In the genomic region with DNA sequence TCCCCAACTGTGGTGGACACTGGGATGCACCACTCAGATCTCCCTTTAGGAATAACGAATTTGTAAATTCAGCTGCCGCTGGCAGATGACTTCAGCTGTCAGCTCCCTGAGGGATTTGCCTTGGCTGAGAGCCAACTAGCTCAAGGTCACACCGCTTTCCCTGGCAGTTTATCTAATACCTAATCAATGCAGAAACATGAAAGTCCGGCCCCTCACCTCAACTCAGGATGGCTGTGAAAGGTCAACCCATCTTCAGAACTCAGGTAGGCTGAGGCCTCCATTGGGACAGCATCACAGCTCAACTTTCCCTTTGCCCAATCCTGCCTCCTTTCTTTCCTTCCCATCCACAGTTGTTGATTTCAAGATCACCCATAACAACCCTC, we compare ENCODE assay signal across 1 cellular context.
A peak's percentile ranks its signal among the peaks of the same experiment; 100 is the strongest.
TF ChIP-seq lines count a peak whose summit lies in the region.

No MANE protein-coding gene starts in this region.

TF ChIP-seq in HepG2, 621 proteins besides CTCF, POLR2A, EP300 and RAD21 (continued from another document and continues in another):
- no peak for TF ChIP-seq KIAA2018 (CRISPR knock-in tag; IDR thresholded peaks at IDR 0.05; ENCODE audit: borderline replicate concordance)
- TF ChIP-seq ZNF124 (CRISPR knock-in tag; IDR thresholded peaks at IDR 0.05) = no peak
- no peak for TF ChIP-seq ZSCAN12 (CRISPR knock-in tag; IDR thresholded peaks at IDR 0.05)
- no peak for TF ChIP-seq ZNF263 (CRISPR knock-in tag; IDR thresholded peaks at IDR 0.05)
- TF ChIP-seq, protein P1, sequence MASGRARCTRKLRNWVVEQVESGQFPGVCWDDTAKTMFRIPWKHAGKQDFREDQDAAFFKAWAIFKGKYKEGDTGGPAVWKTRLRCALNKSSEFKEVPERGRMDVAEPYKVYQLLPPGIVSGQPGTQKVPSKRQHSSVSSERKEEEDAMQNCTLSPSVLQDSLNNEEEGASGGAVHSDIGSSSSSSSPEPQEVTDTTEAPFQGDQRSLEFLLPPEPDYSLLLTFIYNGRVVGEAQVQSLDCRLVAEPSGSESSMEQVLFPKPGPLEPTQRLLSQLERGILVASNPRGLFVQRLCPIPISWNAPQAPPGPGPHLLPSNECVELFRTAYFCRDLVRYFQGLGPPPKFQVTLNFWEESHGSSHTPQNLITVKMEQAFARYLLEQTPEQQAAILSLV (CRISPR knock-in tag; IDR thresholded peaks at IDR 0.05; ENCODE audit: borderline replicate concordance) = no peak
- TF ChIP-seq MAFK (conservative IDR thresholded peaks at IDR 0.05 in 1 of 2, IDR thresholded peaks at IDR 0.05 in 1 of 2; ENCODE audit: low read length in 2 of 2) = no peak
- TF ChIP-seq NFE2L2 (IDR thresholded peaks at IDR 0.05; ENCODE audit: low read length) = no peak
- TF ChIP-seq ZNF678 (CRISPR knock-in tag; IDR thresholded peaks at IDR 0.05) = no peak
- no peak for TF ChIP-seq ZNF619 (CRISPR knock-in tag; IDR thresholded peaks at IDR 0.05)
- TF ChIP-seq TBX3 (IDR thresholded peaks at IDR 0.05; ENCODE audit: borderline replicate concordance) = no peak
- TF ChIP-seq, protein P2, sequence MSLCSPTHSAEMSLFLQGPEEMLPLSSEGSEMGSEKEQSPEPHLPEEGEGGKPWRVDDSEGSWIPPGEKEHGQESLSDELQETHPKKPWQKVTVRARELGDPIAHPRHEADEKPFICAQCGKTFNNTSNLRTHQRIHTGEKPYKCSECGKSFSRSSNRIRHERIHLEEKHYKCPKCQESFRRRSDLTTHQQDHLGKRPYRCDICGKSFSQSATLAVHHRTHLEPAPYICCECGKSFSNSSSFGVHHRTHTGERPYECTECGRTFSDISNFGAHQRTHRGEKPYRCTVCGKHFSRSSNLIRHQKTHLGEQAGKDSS (CRISPR knock-in tag; IDR thresholded peaks at IDR 0.05; ENCODE audit: borderline replicate concordance, low read depth) = no peak
- peak; percentile 93 for TF ChIP-seq NFIC (IDR thresholded peaks at IDR 0.05; ENCODE audit: low read length)
- TF ChIP-seq ZSCAN31 (CRISPR knock-in tag; IDR thresholded peaks at IDR 0.05; ENCODE audit: low read depth) = peak; percentile 62; the same call in 1 of the 2 replicates
- peak; percentile 34; the same call in 1 of the 2 replicates for TF ChIP-seq ZNF331 (CRISPR knock-in tag; IDR thresholded peaks at IDR 0.05)
- no peak for TF ChIP-seq ZMYM2 (CRISPR knock-in tag; IDR thresholded peaks at IDR 0.05)
- TF ChIP-seq, protein P3, sequence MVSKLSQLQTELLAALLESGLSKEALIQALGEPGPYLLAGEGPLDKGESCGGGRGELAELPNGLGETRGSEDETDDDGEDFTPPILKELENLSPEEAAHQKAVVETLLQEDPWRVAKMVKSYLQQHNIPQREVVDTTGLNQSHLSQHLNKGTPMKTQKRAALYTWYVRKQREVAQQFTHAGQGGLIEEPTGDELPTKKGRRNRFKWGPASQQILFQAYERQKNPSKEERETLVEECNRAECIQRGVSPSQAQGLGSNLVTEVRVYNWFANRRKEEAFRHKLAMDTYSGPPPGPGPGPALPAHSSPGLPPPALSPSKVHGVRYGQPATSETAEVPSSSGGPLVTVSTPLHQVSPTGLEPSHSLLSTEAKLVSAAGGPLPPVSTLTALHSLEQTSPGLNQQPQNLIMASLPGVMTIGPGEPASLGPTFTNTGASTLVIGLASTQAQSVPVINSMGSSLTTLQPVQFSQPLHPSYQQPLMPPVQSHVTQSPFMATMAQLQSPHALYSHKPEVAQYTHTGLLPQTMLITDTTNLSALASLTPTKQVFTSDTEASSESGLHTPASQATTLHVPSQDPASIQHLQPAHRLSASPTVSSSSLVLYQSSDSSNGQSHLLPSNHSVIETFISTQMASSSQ (IDR thresholded peaks at IDR 0.05; ENCODE audit: low read depth) = peak; percentile 35; the same call in 1 of the 2 replicates
- TF ChIP-seq, protein P3 (CRISPR knock-in tag; IDR thresholded peaks at IDR 0.05; ENCODE audit: borderline replicate concordance) = no peak
- no peak for TF ChIP-seq DZIP1 (CRISPR knock-in tag; IDR thresholded peaks at IDR 0.05)
- TF ChIP-seq SMAD3 (CRISPR knock-in tag; IDR thresholded peaks at IDR 0.05) = no peak
- TF ChIP-seq, protein P4, sequence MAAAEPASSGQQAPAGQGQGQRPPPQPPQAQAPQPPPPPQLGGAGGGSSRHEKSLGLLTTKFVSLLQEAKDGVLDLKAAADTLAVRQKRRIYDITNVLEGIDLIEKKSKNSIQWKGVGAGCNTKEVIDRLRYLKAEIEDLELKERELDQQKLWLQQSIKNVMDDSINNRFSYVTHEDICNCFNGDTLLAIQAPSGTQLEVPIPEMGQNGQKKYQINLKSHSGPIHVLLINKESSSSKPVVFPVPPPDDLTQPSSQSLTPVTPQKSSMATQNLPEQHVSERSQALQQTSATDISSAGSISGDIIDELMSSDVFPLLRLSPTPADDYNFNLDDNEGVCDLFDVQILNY (CRISPR knock-in tag; conservative IDR thresholded peaks at IDR 0.05) = no peak
- TF ChIP-seq CENPX (CRISPR knock-in tag; IDR thresholded peaks at IDR 0.05) = no peak
- no peak for TF ChIP-seq KLF13 (CRISPR knock-in tag; IDR thresholded peaks at IDR 0.05)
- no peak for TF ChIP-seq TGIF2 (CRISPR knock-in tag; IDR thresholded peaks at IDR 0.05)
- TF ChIP-seq TCF7 (IDR thresholded peaks at IDR 0.05; ENCODE audit: low read depth) = peak; percentile 60
- no peak for TF ChIP-seq ZNF256 (CRISPR knock-in tag; conservative IDR thresholded peaks at IDR 0.05)
- TF ChIP-seq ZNF615 (CRISPR knock-in tag; IDR thresholded peaks at IDR 0.05; ENCODE audit: borderline replicate concordance) = no peak
- TF ChIP-seq, protein P5, sequence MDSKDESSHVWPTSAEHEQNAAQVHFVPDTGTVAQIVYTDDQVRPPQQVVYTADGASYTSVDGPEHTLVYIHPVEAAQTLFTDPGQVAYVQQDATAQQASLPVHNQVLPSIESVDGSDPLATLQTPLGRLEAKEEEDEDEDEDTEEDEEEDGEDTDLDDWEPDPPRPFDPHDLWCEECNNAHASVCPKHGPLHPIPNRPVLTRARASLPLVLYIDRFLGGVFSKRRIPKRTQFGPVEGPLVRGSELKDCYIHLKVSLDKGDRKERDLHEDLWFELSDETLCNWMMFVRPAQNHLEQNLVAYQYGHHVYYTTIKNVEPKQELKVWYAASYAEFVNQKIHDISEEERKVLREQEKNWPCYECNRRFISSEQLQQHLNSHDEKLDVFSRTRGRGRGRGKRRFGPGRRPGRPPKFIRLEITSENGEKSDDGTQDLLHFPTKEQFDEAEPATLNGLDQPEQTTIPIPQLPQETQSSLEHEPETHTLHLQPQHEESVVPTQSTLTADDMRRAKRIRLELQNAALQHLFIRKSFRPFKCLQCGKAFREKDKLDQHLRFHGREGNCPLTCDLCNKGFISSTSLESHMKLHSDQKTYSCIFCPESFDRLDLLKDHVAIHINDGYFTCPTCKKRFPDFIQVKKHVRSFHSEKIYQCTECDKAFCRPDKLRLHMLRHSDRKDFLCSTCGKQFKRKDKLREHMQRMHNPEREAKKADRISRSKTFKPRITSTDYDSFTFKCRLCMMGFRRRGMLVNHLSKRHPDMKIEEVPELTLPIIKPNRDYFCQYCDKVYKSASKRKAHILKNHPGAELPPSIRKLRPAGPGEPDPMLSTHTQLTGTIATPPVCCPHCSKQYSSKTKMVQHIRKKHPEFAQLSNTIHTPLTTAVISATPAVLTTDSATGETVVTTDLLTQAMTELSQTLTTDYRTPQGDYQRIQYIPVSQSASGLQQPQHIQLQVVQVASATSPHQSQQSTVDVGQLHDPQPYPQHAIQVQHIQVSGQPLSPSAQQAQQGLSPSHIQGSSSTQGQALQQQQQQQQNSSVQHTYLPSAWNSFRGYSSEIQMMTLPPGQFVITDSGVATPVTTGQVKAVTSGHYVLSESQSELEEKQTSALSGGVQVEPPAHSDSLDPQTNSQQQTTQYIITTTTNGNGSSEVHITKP (CRISPR knock-in tag; IDR thresholded peaks at IDR 0.05; ENCODE audit: low read depth) = no peak
- no peak for TF ChIP-seq STAG1 (CRISPR knock-in tag; IDR thresholded peaks at IDR 0.05)
- TF ChIP-seq GFI1 (CRISPR knock-in tag; IDR thresholded peaks at IDR 0.05; ENCODE audit: borderline replicate concordance) = no peak
- no peak for TF ChIP-seq ZNF513 (CRISPR knock-in tag; conservative IDR thresholded peaks at IDR 0.05)
